ENCODE assay signal across 19 cellular contexts in the genomic region with DNA sequence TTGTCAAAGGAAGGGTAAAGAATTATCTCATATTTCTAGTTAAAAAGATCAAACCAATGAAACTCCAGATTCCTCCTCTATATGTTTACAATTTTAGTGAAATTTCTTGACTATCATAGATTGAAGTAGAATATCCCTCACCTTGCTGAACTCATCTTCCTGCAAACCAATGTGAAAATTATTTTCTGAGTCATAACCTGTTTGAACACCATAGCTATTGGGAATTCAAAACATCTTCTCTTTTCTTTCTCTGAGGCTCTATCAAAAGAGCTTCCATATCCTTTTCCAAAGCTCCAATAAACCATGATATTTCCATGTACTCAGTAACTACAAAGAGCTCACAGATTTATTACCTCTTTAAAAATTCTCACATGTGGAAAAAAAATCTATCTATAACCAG.
DNase-seq lines count a peak whose midpoint lies in the region; FAIRE-seq and TF ChIP-seq lines count a peak whose summit lies in the region.
"Had no signal": no experiment of that assay in that cellular context is flagged by ENCODE, and none has a peak within 500 bp of the region (broad histone marks: within the 10 kb centered on the region; RNA-seq: fewer than 3 reads in every experiment).

No MANE protein-coding gene starts in this region.

- H2AFZ ChIP-seq in MM.1S (ENCODE audit: low read length) = no peak overlapping the region
- H2AFZ ChIP-seq in astrocyte (ENCODE audit: low read depth, low read length) = no peak overlapping the region

- H3K79me2 ChIP-seq in MM.1S (ENCODE audit: low read length) (peaks cover 84% of the 10 kb centered on the region), astrocyte (ENCODE audit: insufficient read depth, low read length) (no peaks in the 10 kb centered on the region)

- intact Hi-C loops in uterus (cut with DNase I; ENCODE audit: low total_unique reads) = no loop called here

- FAIRE-seq in astrocyte (lab: Jason Lieb, UNC) = no peak
- no peak for FAIRE-seq in D721Med (lab: Jason Lieb, UNC)
- FAIRE-seq: K562 had no signal

- H3K36me3 ChIP-seq in MM.1S (replicated peaks; ENCODE audit: insufficient read depth, low read length) = no peaks in the 10 kb centered on the region
- no peaks in the 10 kb centered on the region for H3K36me3 ChIP-seq in astrocyte (ENCODE audit: insufficient read depth, low read length)
- no peaks in the 10 kb centered on the region for H3K36me3 ChIP-seq in uterus

- no peaks in the 10 kb centered on the region for H3K27me3 Mint-ChIP-seq in astrocyte (ENCODE audit: low read depth, unreplicated experiment)

- DNase-seq in HCEC 1CT (peak; percentile 8), MM.1S (no peak), astrocyte (ENCODE audit: low read depth) (no peak), kidney glomerular epithelial cell (lab: John Stamatoyannopoulos, UW) (peak; percentile 19), uterus (no peak), GM10248 (ENCODE audit: extremely low spot score) (no peak), D721Med (ENCODE audit: insufficient read length, low spot score) (no peak)
- DNase-seq in activated CD4-positive, alpha-beta T cell treated with anti-CD3 and anti-CD28 coated beads, Interleukin-2, amount 50 U/mL, for 48 hours = no peak
- DNase-seq: ACHN, C1 segment of cervical spinal cord, DMS79, H7, NCI-H1417, NCI-H187, NCI-H2107, NCI-H524, NCI-H82, T-helper 1 cell had no signal

- peaks cover 37% of the 10 kb centered on the region for H3K4me1 Mint-ChIP-seq in astrocyte (ENCODE audit: low read depth, unreplicated experiment)

- H3K9me3 Mint-ChIP-seq in astrocyte (ENCODE audit: unreplicated experiment) = peaks cover 4% of the 10 kb centered on the region

- H4K20me1 ChIP-seq in MM.1S (ENCODE audit: insufficient read depth, low read length) (no peaks in the 10 kb centered on the region), astrocyte (ENCODE audit: insufficient read depth, low read length) (no peaks in the 10 kb centered on the region)

- H3K27ac ChIP-seq in MM.1S (ENCODE audit: low read length) = peak overlapping the region; percentile 79; the same call in 1 of the 2 replicates
- H3K27ac ChIP-seq in astrocyte (ENCODE audit: low read depth, low read length) = no peak overlapping the region
- H3K27ac ChIP-seq in uterus = no peak overlapping the region

- TF ChIP-seq POLR2A in uterus (IDR thresholded peaks at IDR 0.05) = no peak

- no peak overlapping the region for H3K27ac Mint-ChIP-seq in astrocyte (ENCODE audit: unreplicated experiment)

- H3K9me3 ChIP-seq in MM.1S (replicated peaks; ENCODE audit: insufficient read depth, low read length) = no peaks in the 10 kb centered on the region; the same call in 1 of the 2 replicates
- H3K9me3 ChIP-seq in astrocyte (ENCODE audit: insufficient read depth, low read depth, low read length) = peaks cover 3% of the 10 kb centered on the region
- H3K9me3 ChIP-seq in uterus = no peaks in the 10 kb centered on the region

- H3K9ac ChIP-seq in MM.1S (ENCODE audit: low read length) = peak overlapping the region; percentile 21
- no peak overlapping the region for H3K9ac ChIP-seq in astrocyte (ENCODE audit: low read length)

- TF ChIP-seq CTCF in MM.1S (IDR thresholded peaks at IDR 0.05; ENCODE audit: low read length) (no peak), astrocyte (IDR thresholded peaks at IDR 0.05; ENCODE audit: insufficient read depth, low read depth, low read length) (no peak), uterus (IDR thresholded peaks at IDR 0.05) (no peak), GM10248 (IDR thresholded peaks at IDR 0.05; ENCODE audit: control extremely low read depth, extremely low read depth, low read depth, missing control alignments) (no peak), D721Med (IDR thresholded peaks at IDR 0.05; ENCODE audit: insufficient read depth, missing control alignments) (no peak)

- H3K27me3 ChIP-seq in MM.1S (replicated peaks; ENCODE audit: insufficient read depth, low read length) (no peaks in the 10 kb centered on the region), astrocyte (ENCODE audit: insufficient read depth, low read length) (no peaks in the 10 kb centered on the region), uterus (no peaks in the 10 kb centered on the region)

- peaks cover 2% of the 10 kb centered on the region for H3K36me3 Mint-ChIP-seq in astrocyte (ENCODE audit: low read depth, unreplicated experiment)

- H3K4me1 ChIP-seq in MM.1S (ENCODE audit: low read length) (peaks cover 22% of the 10 kb centered on the region), astrocyte (ENCODE audit: insufficient read depth, low read length) (peaks cover 5% of the 10 kb centered on the region), uterus (no peaks in the 10 kb centered on the region)

- H3K4me3 ChIP-seq in MM.1S (ENCODE audit: low read length) (no peak overlapping the region), astrocyte (ENCODE audit: insufficient read depth, low read depth, low read length) (no peak overlapping the region), uterus (no peak overlapping the region)
- H3K4me3 ChIP-seq: K562 had no signal

- CTCF ChIA-PET in GM10248 (lab: Yijun Ruan, JAX) = interaction anchor here (1.5 to 1.6 kb wide), 3 partner anchors 15 to 25 kb away, joined by 3 read pairs; no protein-coding TSS in a partner anchor

- no peaks in the 10 kb centered on the region for H3K9me2 ChIP-seq in MM.1S (replicated peaks; ENCODE audit: insufficient read depth, low read length)

- POLR2A ChIA-PET in GM10248 (lab: Yijun Ruan, JAX) = no interaction called here

- peak overlapping the region; percentile 42 for H3K4me2 ChIP-seq in MM.1S (ENCODE audit: low read depth, low read length)
- peak overlapping the region; percentile 1 for H3K4me2 ChIP-seq in astrocyte (ENCODE audit: low read length)

- no peak overlapping the region for H3K4me3 Mint-ChIP-seq in astrocyte (ENCODE audit: unreplicated experiment)

- peaks cover 9% of the 10 kb centered on the region for H3F3A ChIP-seq in MM.1S (ENCODE audit: insufficient read depth, low read length)

Comparison
In these comparisons a context has a peak if more than half of its experiments do, and no peak if none do; other contexts are left out.
1. DNase-seq: peak in HCEC 1CT (single experiment) and kidney glomerular epithelial cell (single experiment); none in MM.1S (single experiment), astrocyte (single experiment), activated CD4-positive, alpha-beta T cell treated with anti-CD3 and anti-CD28 coated beads, Interleukin-2, amount 50 U/mL, for 48 hours (0 of 2), uterus (0 of 2), GM10248 (single experiment) and D721Med (single experiment).